32 cellular contexts compared by ENCODE assay signal in genomic region chr2:206610451-206610850, GRCh38. TPM values are rescaled to one million over a fixed set of nuclear protein-coding genes. Genes with fewer than 3 reads are reported as not detected.
"Had no signal": no experiment of that assay in that cellular context is flagged by ENCODE, and none has a peak within 500 bp of the region (broad histone marks: within the 10 kb centered on the region; RNA-seq: fewer than 3 reads in every experiment).

No MANE protein-coding gene starts in this region.

- ATAC-seq: activated CD8-positive, alpha-beta memory T cell treated with anti-CD3 and anti-CD28 coated beads, Interleukin-2, amount 10 ng/mL, durations not matched to agents 7 days and 5 days; activated CD8-positive, alpha-beta T cell treated with anti-CD3 and anti-CD28 coated beads for 36 hours; activated naive CD8-positive, alpha-beta T cell treated with anti-CD3 and anti-CD28 coated beads, Interleukin-2, amount 50 U/mL, for 24 hours had no signal

- H3K36me3 ChIP-seq: ascending aorta, cardiac muscle cell had no signal

- H3K27me3 ChIP-seq: ascending aorta, cardiac muscle cell had no signal

- H3K4me1 ChIP-seq: ascending aorta had no signal

- H3K4me3 ChIP-seq: ascending aorta, cardiac muscle cell had no signal

- H3K27ac ChIP-seq: ascending aorta, cardiac muscle cell had no signal

- FAIRE-seq: bronchial epithelial cell, TTC549 had no signal

- DNase-seq: activated B cell treated with CpG ODN at 0.5 μM for 24 hours; activated CD4-positive, alpha-beta memory T cell treated with anti-CD3 and anti-CD28 coated beads for 36 hours; activated CD4-positive, alpha-beta T cell treated with anti-CD3 and anti-CD28 coated beads for 4 hours; activated CD4-positive, alpha-beta T cell treated with anti-CD3 and anti-CD28 coated beads, Interleukin-2, amount 10 ng/mL, durations not matched to agents 24 days and 14 days; activated CD4-positive, alpha-beta T cell treated with anti-CD3 and anti-CD28 coated beads, Interleukin-2, amount 50 U/mL, for 1 hour; activated CD4-positive, alpha-beta T cell treated with anti-CD3 and anti-CD28 coated beads, Interleukin-2, amount 50 U/mL, for 4 hours; activated CD4-positive, CD25-positive, alpha-beta regulatory T cell treated with anti-CD3 and anti-CD28 coated beads, Interleukin-2, amount 50 U/mL, for 72 hours; activated CD8-positive, alpha-beta memory T cell treated with anti-CD3 and anti-CD28 coated beads for 24 hours; activated CD8-positive, alpha-beta memory T cell treated with anti-CD3 and anti-CD28 coated beads, Interleukin-2, amount 10 ng/mL, durations not matched to agents 7 days and 5 days; activated CD8-positive, alpha-beta memory T cell treated with anti-CD3 and anti-CD28 coated beads, Interleukin-2, amount 50 U/mL, for 48 hours; activated CD8-positive, alpha-beta T cell treated with anti-CD3 and anti-CD28 coated beads for 36 hours; activated effector memory CD4-positive, alpha-beta T cell treated with Interleukin-2 at 50 U/mL for 16 hours; activated gamma-delta T cell; activated naive CD4-positive, alpha-beta T cell treated with anti-CD3 and anti-CD28 coated beads, Interleukin-2, amount 10 ng/mL, durations not matched to agents 7 days and 5 days; activated naive CD4-positive, alpha-beta T cell treated with Interleukin-2 at 50 U/mL for 16 hours; activated naive CD8-positive, alpha-beta T cell treated with anti-CD3 and anti-CD28 coated beads, Interleukin-2, amount 10 ng/mL, durations not matched to agents 7 days and 5 days; activated naive CD8-positive, alpha-beta T cell treated with anti-CD3 and anti-CD28 coated beads, Interleukin-2, amount 50 U/mL, for 24 hours; activated T-cell treated with anti-CD3 and anti-CD28 coated beads, Interleukin-2, amount 50 U/mL, for 24 hours; activated T-cell treated with anti-CD3 and anti-CD28 coated beads, Interleukin-2, amount 50 U/mL, for 48 hours; amygdala; anterior cingulate cortex; cerebellar nuclear complex; T-helper 1 cell; T-helper 2 cell; T-helper 9 cell had no signal

- H3K9me3 ChIP-seq: ascending aorta had no signal

RNA-seq across cellular contexts. Expression of gene FAM237A, which starts 31.8 kb away (rescaled TPM):
- total RNA-seq: activated B cell treated with CpG ODN at 0.5 μM for 24 hours; activated CD4-positive, alpha-beta memory T cell treated with anti-CD3 and anti-CD28 coated beads for 36 hours; activated CD4-positive, alpha-beta T cell treated with anti-CD3 and anti-CD28 coated beads, Interleukin-2, amount 10 ng/mL, durations not matched to agents 24 days and 14 days; activated CD8-positive, alpha-beta memory T cell treated with anti-CD3 and anti-CD28 coated beads, Interleukin-2, amount 10 ng/mL, durations not matched to agents 7 days and 5 days; activated CD8-positive, alpha-beta T cell treated with anti-CD3 and anti-CD28 coated beads for 36 hours; activated naive CD8-positive, alpha-beta T cell treated with anti-CD3 and anti-CD28 coated beads, Interleukin-2, amount 10 ng/mL, durations not matched to agents 7 days and 5 days; activated T-helper 2 cell treated with anti-CD3 and anti-CD28 coated beads, Interferon-gamma antibody, Interleukin-2, Interleukin-4, amounts not matched to agents 10 μg/mL and 5 μg/mL and 100 μg/mL, durations not matched to agents 14 hours and 24 hours and 36 hours; ascending aorta; bronchial epithelial cell; cardiac muscle cell; chondrocyte had no signal
- polyA plus RNA-seq: adipose tissue, cardiac muscle cell had no signal
